Comparison of ENCODE assay signal across 1 cellular context in the genomic region with DNA sequence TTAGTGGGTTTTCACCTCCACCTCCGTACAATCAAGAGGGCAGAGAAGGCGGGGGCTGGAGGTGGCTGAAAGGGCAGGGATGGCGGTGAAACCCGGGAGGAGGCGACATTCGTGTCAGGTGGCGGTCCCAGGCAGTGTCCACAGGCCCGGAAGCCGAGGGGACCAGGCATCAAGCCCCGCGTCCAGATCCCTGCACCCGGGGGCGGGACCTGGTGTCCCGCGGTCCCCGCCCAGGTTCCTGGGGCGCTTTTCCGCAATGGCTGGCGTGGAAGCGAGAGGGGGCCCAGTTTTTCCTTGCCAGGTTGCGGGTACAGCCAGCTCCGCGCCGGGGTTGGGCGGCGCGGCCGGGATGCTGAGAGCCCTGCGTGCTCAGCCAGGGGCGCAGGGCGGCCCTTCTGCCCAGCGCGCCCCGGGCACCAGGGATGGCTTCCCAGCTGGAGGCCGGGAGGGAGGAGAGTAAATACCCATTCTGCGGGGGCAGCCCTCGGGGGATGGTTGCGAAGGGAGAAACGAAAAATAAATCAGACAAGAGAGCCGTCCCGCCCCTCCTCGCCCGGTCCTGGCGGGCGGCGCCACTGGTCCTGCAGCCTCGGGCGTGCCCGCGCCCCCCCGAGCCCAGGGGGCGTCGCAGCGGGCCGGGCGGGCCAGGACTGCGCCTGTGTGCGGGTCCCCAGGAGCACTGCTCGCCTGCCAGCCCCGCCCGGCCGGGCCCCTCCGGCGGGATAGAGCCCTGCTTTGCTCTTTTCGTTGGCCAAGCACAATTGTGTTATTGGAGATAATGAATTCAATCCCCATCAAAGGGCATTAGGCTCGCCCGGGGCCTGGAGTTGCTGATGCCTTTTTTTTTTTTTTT.
A peak's percentile ranks its signal among the peaks of the same experiment; 100 is the strongest.
TF ChIP-seq lines count a peak whose summit lies in the region.

No MANE protein-coding gene starts in this region.

TF ChIP-seq in GM23338, 12 proteins besides CTCF, POLR2A, EP300 and RAD21:
- TF ChIP-seq EZH2phosphoT487 (IDR thresholded peaks at IDR 0.05; ENCODE audit: unreplicated experiment), result peak; percentile 67
- peak; percentile 85 for TF ChIP-seq EZH2 (IDR thresholded peaks at IDR 0.05; ENCODE audit: low read depth, unreplicated experiment)
- no peak for TF ChIP-seq ZNF331 (CRISPR knock-in tag; IDR thresholded peaks at IDR 0.05; ENCODE audit: low read depth)
